Comparison of ENCODE assay signal across 20 cellular contexts in the genomic region with DNA sequence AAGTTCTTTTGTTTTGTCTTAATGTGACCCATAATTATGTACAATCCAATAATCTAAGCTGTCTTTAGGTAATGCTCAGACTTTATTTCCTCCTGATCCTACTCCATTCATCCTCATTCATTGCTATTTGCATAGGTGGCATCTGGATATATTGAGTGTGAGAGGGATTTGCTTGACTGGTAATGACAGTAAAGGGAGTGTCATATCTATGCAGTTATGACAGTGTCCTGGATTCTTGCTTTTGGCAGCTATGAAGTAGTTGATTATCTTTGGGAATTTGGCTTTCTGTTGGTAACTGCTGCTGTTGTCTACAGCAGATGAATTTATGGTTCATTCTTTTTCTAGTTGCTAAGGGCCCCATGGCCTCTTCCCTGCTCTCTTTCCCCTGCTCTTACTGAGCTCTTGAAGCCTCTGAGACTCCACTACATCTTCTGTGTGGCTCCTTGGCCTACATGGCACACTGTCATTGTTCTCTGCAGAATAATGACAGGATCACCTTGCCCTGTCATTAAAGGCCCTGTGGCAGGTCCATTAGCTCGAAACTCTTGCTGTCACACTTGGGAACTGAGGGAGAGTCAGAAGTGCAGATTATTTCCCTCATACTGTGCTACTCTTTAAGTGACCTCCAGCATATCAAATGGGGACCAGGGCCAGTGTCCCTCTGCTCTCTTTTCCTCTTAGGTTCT.
"Had no signal": no experiment of that assay in that cellular context is flagged by ENCODE, and none has a peak within 500 bp of the region (broad histone marks: within the 10 kb centered on the region; RNA-seq: fewer than 3 reads in every experiment).

No MANE protein-coding gene starts in this region.

- H3K4me1 Mint-ChIP-seq: endodermal cell had no signal

- H3K27ac ChIP-seq: ascending aorta, cardiac muscle cell, right lobe of liver, thoracic aorta, upper lobe of right lung, VCaP had no signal

- H3K27ac Mint-ChIP-seq: activated CD4-positive, alpha-beta memory T cell treated with anti-CD3 and anti-CD28 coated beads for 36 hours; activated T-helper 1 cell treated with anti-CD3 and anti-CD28 coated beads, Interleukin-12 subunit alpha, Interleukin-12 subunit beta, Interleukin-2, Interleukin-4 antibody, amounts not matched to agents 30 ng/mL and 10 ng/mL and 1 ng/mL, durations not matched to agents 14 hours and 24 hours and 36 hours; endodermal cell; natural killer cell treated with Interleukin-12 subunit alpha and Interleukin-12 subunit beta and Interleukin-15 and Interleukin-18, amount 100 ng/mL, for 72 hours; progenitor cell of endocrine pancreas had no signal

- ATAC-seq: natural killer cell treated with Interleukin-12 subunit alpha and Interleukin-12 subunit beta and Interleukin-15 and Interleukin-18, amount 100 ng/mL, for 72 hours; right lobe of liver; upper lobe of right lung had no signal

- H3K4me2 ChIP-seq: smooth muscle cell had no signal

- H3K4me3 ChIP-seq: ascending aorta, cardiac muscle cell, dorsolateral prefrontal cortex, right lobe of liver, smooth muscle cell, thoracic aorta, upper lobe of right lung had no signal

- H3K27me3 Mint-ChIP-seq: activated CD4-positive, alpha-beta memory T cell treated with anti-CD3 and anti-CD28 coated beads for 36 hours; natural killer cell treated with Interleukin-12 subunit alpha and Interleukin-12 subunit beta and Interleukin-15 and Interleukin-18, amount 100 ng/mL, for 72 hours; progenitor cell of endocrine pancreas had no signal

- H3K4me1 ChIP-seq: ascending aorta, right lobe of liver, upper lobe of right lung had no signal

- H3K4me3 Mint-ChIP-seq: activated CD4-positive, alpha-beta memory T cell treated with anti-CD3 and anti-CD28 coated beads for 36 hours; activated T-helper 1 cell treated with anti-CD3 and anti-CD28 coated beads, Interleukin-12 subunit alpha, Interleukin-12 subunit beta, Interleukin-2, Interleukin-4 antibody, amounts not matched to agents 30 ng/mL and 10 ng/mL and 1 ng/mL, durations not matched to agents 14 hours and 24 hours and 36 hours; endodermal cell; natural killer cell treated with Interleukin-12 subunit alpha and Interleukin-12 subunit beta and Interleukin-15 and Interleukin-18, amount 100 ng/mL, for 72 hours had no signal

- DNase-seq: activated CD4-positive, alpha-beta memory T cell treated with anti-CD3 and anti-CD28 coated beads for 36 hours; activated CD4-positive, alpha-beta T cell treated with anti-CD3 and anti-CD28 coated beads for 1 hour; activated naive CD4-positive, alpha-beta T cell; dorsolateral prefrontal cortex; endodermal cell; hippocampal formation; mesendoderm; occipital lobe; right lobe of liver; T-helper 1 cell; upper lobe of right lung had no signal

- FAIRE-seq: keratinocyte had no signal

- H3K9me3 Mint-ChIP-seq: activated CD4-positive, alpha-beta memory T cell treated with anti-CD3 and anti-CD28 coated beads for 36 hours; activated T-helper 1 cell treated with anti-CD3 and anti-CD28 coated beads, Interleukin-12 subunit alpha, Interleukin-12 subunit beta, Interleukin-2, Interleukin-4 antibody, amounts not matched to agents 30 ng/mL and 10 ng/mL and 1 ng/mL, durations not matched to agents 14 hours and 24 hours and 36 hours; endodermal cell; natural killer cell treated with Interleukin-12 subunit alpha and Interleukin-12 subunit beta and Interleukin-15 and Interleukin-18, amount 100 ng/mL, for 72 hours had no signal

- H3K27me3 ChIP-seq: ascending aorta, cardiac muscle cell, dorsolateral prefrontal cortex, right lobe of liver, upper lobe of right lung had no signal

- H3K9me3 ChIP-seq: ascending aorta, right lobe of liver, thoracic aorta, upper lobe of right lung had no signal
